25 cellular contexts compared by ENCODE assay signal in genomic region chr20:50594231-50594590, GRCh38.
DNase-seq lines count a peak whose midpoint lies in the region; ATAC-seq and TF ChIP-seq lines count a peak whose summit lies in the region.
"Had no signal": no experiment of that assay in that cellular context is flagged by ENCODE, and none has a peak within 500 bp of the region (broad histone marks: within the 10 kb centered on the region; RNA-seq: fewer than 3 reads in every experiment).

No MANE protein-coding gene starts in this region.

- no peaks in the 10 kb centered on the region for H3K4me1 ChIP-seq in osteoblast (ENCODE audit: insufficient read depth, low read length)
- peaks cover 0 to 39% (median 10%) of the 10 kb centered on the region in 3 donors for H3K4me1 ChIP-seq in gastroesophageal sphincter
- H3K4me1 ChIP-seq in Caco-2 = no peaks in the 10 kb centered on the region

- POLR2A ChIA-PET in Caco-2 (lab: Charles Lee) = no interaction called here

- H3K36me3 ChIP-seq in H7 (replicated peaks; ENCODE audit: control insufficient read depth, insufficient read depth, low read length) (peaks cover 2% of the 10 kb centered on the region; the same call in 1 of the 2 replicates), osteoblast (ENCODE audit: insufficient read depth, low read length) (peaks cover 10% of the 10 kb centered on the region), gastroesophageal sphincter (peaks cover 0 to 11% of the 10 kb centered on the region in 2 donors), Caco-2 (ENCODE audit: control insufficient read depth, insufficient read depth, low read length) (no peaks in the 10 kb centered on the region)
- H3K36me3 ChIP-seq: uterus had no signal

- no peaks in the 10 kb centered on the region for H3K9me3 ChIP-seq in osteoblast (ENCODE audit: low read depth, low read length)
- H3K9me3 ChIP-seq in gastroesophageal sphincter = no peaks in the 10 kb centered on the region
- H3K9me3 ChIP-seq in Caco-2 = no peaks in the 10 kb centered on the region
- H3K9me3 ChIP-seq: heart right ventricle, MG63, Peyer's patch, testis, uterus had no signal

- H4K20me1 ChIP-seq in osteoblast (ENCODE audit: insufficient read depth, low read length) = no peaks in the 10 kb centered on the region

- H3K4me1 Mint-ChIP-seq in activated T-cell treated with anti-CD3 and anti-CD28 coated beads, Interleukin-2, amount 50 U/mL, for 24 hours (ENCODE audit: low read depth) = peaks cover 4% of the 10 kb centered on the region
- H3K4me1 Mint-ChIP-seq in Caco-2 (ENCODE audit: low read depth, unreplicated experiment) = peaks cover 6% of the 10 kb centered on the region
- H3K4me1 Mint-ChIP-seq: activated CD8-positive, alpha-beta memory T cell treated with anti-CD3 and anti-CD28 coated beads, Interleukin-2, amount 10 ng/mL, durations not matched to agents 7 days and 5 days; activated naive CD8-positive, alpha-beta T cell treated with anti-CD3 and anti-CD28 coated beads, Interleukin-2, amount 50 U/mL, for 24 hours had no signal

- H3K27ac Mint-ChIP-seq in activated T-cell treated with anti-CD3 and anti-CD28 coated beads, Interleukin-2, amount 50 U/mL, for 24 hours = peak overlapping the region; percentile 54
- H3K27ac Mint-ChIP-seq in Caco-2 (ENCODE audit: unreplicated experiment) = no peak overlapping the region
- H3K27ac Mint-ChIP-seq: activated CD8-positive, alpha-beta memory T cell treated with anti-CD3 and anti-CD28 coated beads, Interleukin-2, amount 10 ng/mL, durations not matched to agents 7 days and 5 days; activated naive CD8-positive, alpha-beta T cell treated with anti-CD3 and anti-CD28 coated beads, Interleukin-2, amount 50 U/mL, for 24 hours; activated T-helper 1 cell treated with anti-CD3 and anti-CD28 coated beads, Interleukin-12 subunit alpha, Interleukin-12 subunit beta, Interleukin-2, Interleukin-4 antibody, amounts not matched to agents 30 ng/mL and 10 ng/mL and 1 ng/mL, durations not matched to agents 14 hours and 24 hours and 36 hours; brain had no signal

- CTCF ChIA-PET in Caco-2 (lab: Charles Lee) = interaction anchor here (0.6 to 1.2 kb wide), 4 partner anchors 19 to 32 kb away, joined by 3 to 4 read pairs (median 3); no protein-coding TSS in a partner anchor

- no peak for TF ChIP-seq CTCF in osteoblast (IDR thresholded peaks at IDR 0.05; ENCODE audit: extremely low read depth, low read depth, low read length)
- no peak for TF ChIP-seq CTCF in gastroesophageal sphincter (IDR thresholded peaks at IDR 0.05)
- TF ChIP-seq CTCF in Caco-2 (IDR thresholded peaks at IDR 0.05; ENCODE audit: insufficient read depth in 1 of 2, low read depth in 1 of 2, low read length in 1 of 2, severe bottlenecking in 1 of 2, unreplicated experiment in 1 of 2) = no peak

- whole genome bisulfite sequencing in gastroesophageal sphincter (ENCODE audit: low coverage in 1 of 2), 2 donors = 72 to 88% methylated on average over 6 to 9 of the region's 11 CpGs

- peaks cover 16% of the 10 kb centered on the region for H3K36me3 Mint-ChIP-seq in activated T-cell treated with anti-CD3 and anti-CD28 coated beads, Interleukin-2, amount 50 U/mL, for 24 hours (ENCODE audit: low read depth)
- H3K36me3 Mint-ChIP-seq in Caco-2 (ENCODE audit: insufficient read depth, unreplicated experiment) = peaks cover 58% of the 10 kb centered on the region
- H3K36me3 Mint-ChIP-seq: activated CD8-positive, alpha-beta memory T cell treated with anti-CD3 and anti-CD28 coated beads, Interleukin-2, amount 10 ng/mL, durations not matched to agents 7 days and 5 days; brain; naive B cell had no signal

- H3K4me3 ChIP-seq in H7 (ENCODE audit: insufficient read depth, low read depth, low read length) (no peak overlapping the region), osteoblast (ENCODE audit: insufficient read depth, low read length) (no peak overlapping the region), gastroesophageal sphincter (no peak overlapping the region), Caco-2 (ENCODE audit: low read depth, low read length) (no peak overlapping the region)
- H3K4me3 ChIP-seq: heart right ventricle, MG63, Peyer's patch, testis, uterus had no signal

- no peak overlapping the region for H3K27ac ChIP-seq in osteoblast (ENCODE audit: low read depth, low read length)
- H3K27ac ChIP-seq in gastroesophageal sphincter = no peak overlapping the region
- H3K27ac ChIP-seq: epithelial cell of prostate, heart right ventricle, testis, uterus had no signal

- intact Hi-C loops in Caco-2 (cut with micrococcal nuclease; ENCODE audit: unreplicated experiment) = no loop called here

- no peaks in the 10 kb centered on the region for H3K9me3 Mint-ChIP-seq in activated T-cell treated with anti-CD3 and anti-CD28 coated beads, Interleukin-2, amount 50 U/mL, for 24 hours
- no peaks in the 10 kb centered on the region for H3K9me3 Mint-ChIP-seq in Caco-2 (ENCODE audit: unreplicated experiment)
- H3K9me3 Mint-ChIP-seq: activated naive CD8-positive, alpha-beta T cell treated with anti-CD3 and anti-CD28 coated beads, Interleukin-2, amount 50 U/mL, for 24 hours; activated T-helper 1 cell treated with anti-CD3 and anti-CD28 coated beads, Interleukin-12 subunit alpha, Interleukin-12 subunit beta, Interleukin-2, Interleukin-4 antibody, amounts not matched to agents 30 ng/mL and 10 ng/mL and 1 ng/mL, durations not matched to agents 14 hours and 24 hours and 36 hours; brain; naive B cell had no signal

- no peak for TF ChIP-seq POLR2A in gastroesophageal sphincter (IDR thresholded peaks at IDR 0.05)

- no TSS peak for BruUV-seq in Caco-2 (replicated peaks; lab: Mats Ljungman, UMichigan)

- no peak overlapping the region for H3K4me3 Mint-ChIP-seq in activated T-cell treated with anti-CD3 and anti-CD28 coated beads, Interleukin-2, amount 50 U/mL, for 24 hours
- no peak overlapping the region for H3K4me3 Mint-ChIP-seq in Caco-2 (ENCODE audit: unreplicated experiment)
- H3K4me3 Mint-ChIP-seq: activated CD8-positive, alpha-beta memory T cell treated with anti-CD3 and anti-CD28 coated beads, Interleukin-2, amount 10 ng/mL, durations not matched to agents 7 days and 5 days; activated naive CD8-positive, alpha-beta T cell treated with anti-CD3 and anti-CD28 coated beads, Interleukin-2, amount 50 U/mL, for 24 hours; activated T-helper 1 cell treated with anti-CD3 and anti-CD28 coated beads, Interleukin-12 subunit alpha, Interleukin-12 subunit beta, Interleukin-2, Interleukin-4 antibody, amounts not matched to agents 30 ng/mL and 10 ng/mL and 1 ng/mL, durations not matched to agents 14 hours and 24 hours and 36 hours; brain had no signal

- no peak for DNase-seq in activated T-cell treated with anti-CD3 and anti-CD28 coated beads, Interleukin-2, amount 50 U/mL, for 24 hours
- DNase-seq in activated T-cell treated with anti-CD3 and anti-CD28 coated beads, Interleukin-2, amount 50 U/mL, for 1 hour = no peak
- DNase-seq in H7 (peak; percentile 52), amniotic epithelial cell (ENCODE audit: low read depth) (peak; percentile 28), osteoblast (ENCODE audit: insufficient read length, low spot score, missing footprints) (peak; percentile 68), G401 (ENCODE audit: low spot score) (no peak), Caco-2 (no peak)
- DNase-seq: activated CD8-positive, alpha-beta memory T cell treated with anti-CD3 and anti-CD28 coated beads, Interleukin-2, amount 10 ng/mL, durations not matched to agents 7 days and 5 days; activated naive CD8-positive, alpha-beta T cell treated with anti-CD3 and anti-CD28 coated beads, Interleukin-2, amount 50 U/mL, for 24 hours; C1 segment of cervical spinal cord; effector CD4-positive, alpha-beta T cell; EL; heart right ventricle; left cardiac atrium; MG63; naive B cell; NK-92 treated with Interleukin-12 subunit alpha and Interleukin-12 subunit beta, amount 100 ng/mL, for 24 hours; T-helper 1 cell; testis; uterus had no signal

- no peak for ATAC-seq in gastroesophageal sphincter
- ATAC-seq: left cardiac atrium had no signal

- H3K27me3 ChIP-seq in H7 (ENCODE audit: control insufficient read depth, insufficient read depth, low read length) (no peaks in the 10 kb centered on the region), osteoblast (ENCODE audit: insufficient read depth, low read length) (peaks cover 10% of the 10 kb centered on the region), gastroesophageal sphincter (peaks cover 35% of the 10 kb centered on the region), Caco-2 (replicated peaks; ENCODE audit: control insufficient read depth, insufficient read depth, low read length) (no peaks in the 10 kb centered on the region)
- H3K27me3 ChIP-seq: MG63, Peyer's patch, testis, uterus had no signal

- in situ Hi-C loops in G401 (cut with HindIII; ENCODE audit: low sequenced_read_pairs) = no loop called here

- no peak overlapping the region for H3K4me2 ChIP-seq in osteoblast (ENCODE audit: insufficient read depth, low read length)

- no peaks in the 10 kb centered on the region for H3K27me3 Mint-ChIP-seq in activated T-cell treated with anti-CD3 and anti-CD28 coated beads, Interleukin-2, amount 50 U/mL, for 24 hours
- H3K27me3 Mint-ChIP-seq in Caco-2 (ENCODE audit: insufficient read depth, unreplicated experiment) = no peaks in the 10 kb centered on the region
- H3K27me3 Mint-ChIP-seq: activated naive CD8-positive, alpha-beta T cell treated with anti-CD3 and anti-CD28 coated beads, Interleukin-2, amount 50 U/mL, for 24 hours; brain; naive B cell had no signal

- no peak for TF ChIP-seq EP300 in gastroesophageal sphincter (IDR thresholded peaks at IDR 0.05)

- H3K79me2 ChIP-seq in osteoblast (ENCODE audit: insufficient read depth, low read length) = no peaks in the 10 kb centered on the region

- no peak overlapping the region for H2AFZ ChIP-seq in osteoblast (ENCODE audit: low read length)

Comparison
In these comparisons a context has a peak if more than half of its experiments do, and no peak if none do; other contexts are left out.
1. DNase-seq: peak in H7 (single experiment), amniotic epithelial cell (single experiment) and osteoblast (single experiment); none in activated T-cell treated with anti-CD3 and anti-CD28 coated beads, Interleukin-2, amount 50 U/mL, for 24 hours (single experiment), activated T-cell treated with anti-CD3 and anti-CD28 coated beads, Interleukin-2, amount 50 U/mL, for 1 hour (single experiment), G401 (single experiment) and Caco-2 (0 of 2).